ENCODE assay signal across 10 cellular contexts in genomic region chr7:17506090-17506489, GRCh38.
DNase-seq lines count a peak whose midpoint lies in the region; ATAC-seq and TF ChIP-seq lines count a peak whose summit lies in the region.
"Had no signal": no experiment of that assay in that cellular context is flagged by ENCODE, and none has a peak within 500 bp of the region (broad histone marks: within the 10 kb centered on the region; RNA-seq: fewer than 3 reads in every experiment).

No MANE protein-coding gene starts in this region.

- no peak overlapping the region for H3K4me3 Mint-ChIP-seq in activated CD8-positive, alpha-beta T cell treated with anti-CD3 and anti-CD28 coated beads, Interleukin-2, amount 10 ng/mL, durations not matched to agents 7 days and 5 days
- H3K4me3 Mint-ChIP-seq: B cell had no signal

- no peak overlapping the region for H3K27ac Mint-ChIP-seq in activated CD8-positive, alpha-beta T cell treated with anti-CD3 and anti-CD28 coated beads, Interleukin-2, amount 10 ng/mL, durations not matched to agents 7 days and 5 days
- H3K27ac Mint-ChIP-seq: B cell had no signal

- no peaks in the 10 kb centered on the region for H3K4me1 Mint-ChIP-seq in activated CD8-positive, alpha-beta T cell treated with anti-CD3 and anti-CD28 coated beads, Interleukin-2, amount 10 ng/mL, durations not matched to agents 7 days and 5 days (ENCODE audit: low read depth)

- no peak overlapping the region for H3K4me3 ChIP-seq in esophagus muscularis mucosa
- no peak overlapping the region for H3K4me3 ChIP-seq in foreskin fibroblast (ENCODE audit: low read depth in 1 of 2, low read length in 2 of 2)
- H3K4me3 ChIP-seq in H7 (ENCODE audit: insufficient read depth, low read depth, low read length): no peak overlapping the region

- peak overlapping the region; percentile 30 to 54 (median 39) for H3K27ac ChIP-seq in esophagus muscularis mucosa (replicated peaks in 1 of 4)

- ATAC-seq in GM19397 (IDR thresholded peaks at IDR 0.05; ENCODE audit: unreplicated experiment) (peak; percentile 87), HG03280 (IDR thresholded peaks at IDR 0.05; ENCODE audit: unreplicated experiment) (peak; percentile 69)
- no peak for ATAC-seq in activated CD8-positive, alpha-beta T cell treated with anti-CD3 and anti-CD28 coated beads, Interleukin-2, amount 10 ng/mL, durations not matched to agents 7 days and 5 days

- CTCF ChIA-PET in activated CD8-positive, alpha-beta T cell treated with anti-CD3 and anti-CD28 coated beads, Interleukin-2, amount 10 ng/mL, durations not matched to agents 7 days and 5 days (lab: Charles Lee): no interaction called here

- H3K9me3 Mint-ChIP-seq in activated CD8-positive, alpha-beta T cell treated with anti-CD3 and anti-CD28 coated beads, Interleukin-2, amount 10 ng/mL, durations not matched to agents 7 days and 5 days (ENCODE audit: insufficient read depth): no peaks in the 10 kb centered on the region

- intact Hi-C loops in esophagus muscularis mucosa (cut with DNase I): no loop called here

- TF ChIP-seq CTCF in esophagus muscularis mucosa (IDR thresholded peaks at IDR 0.05) (no peak), foreskin fibroblast (IDR thresholded peaks at IDR 0.05; ENCODE audit: low read depth, low read length) (no peak)

- H3K9me3 ChIP-seq in esophagus muscularis mucosa: no peaks in the 10 kb centered on the region

- H3K36me3 Mint-ChIP-seq in activated CD8-positive, alpha-beta T cell treated with anti-CD3 and anti-CD28 coated beads, Interleukin-2, amount 10 ng/mL, durations not matched to agents 7 days and 5 days (ENCODE audit: low read depth): no peaks in the 10 kb centered on the region

- H3K4me1 ChIP-seq in esophagus muscularis mucosa: peaks cover 0 to 25% (median 15%) of the 10 kb centered on the region in 4 donors

- 45% methylated on average over 3 of the region's 3 CpGs for WGBS in esophagus muscularis mucosa

- POLR2A ChIA-PET in activated CD8-positive, alpha-beta T cell treated with anti-CD3 and anti-CD28 coated beads, Interleukin-2, amount 10 ng/mL, durations not matched to agents 7 days and 5 days (lab: Charles Lee): no interaction called here

- in situ Hi-C loops in Caki2 (cut with HindIII; ENCODE audit: low pct_unique_long_range_greater_than_20kb, low sequenced_read_pairs): no loop called here

- TF ChIP-seq EP300 in esophagus muscularis mucosa (IDR thresholded peaks at IDR 0.05): no peak

- no peaks in the 10 kb centered on the region for H3K36me3 ChIP-seq in esophagus muscularis mucosa
- H3K36me3 ChIP-seq in H7 (replicated peaks; ENCODE audit: control insufficient read depth, insufficient read depth, low read length): no peaks in the 10 kb centered on the region

- TF ChIP-seq POLR2A in esophagus muscularis mucosa (IDR thresholded peaks at IDR 0.05; ENCODE audit: low read depth): no peak

- H3K27me3 ChIP-seq in esophagus muscularis mucosa: no peaks in the 10 kb centered on the region
- H3K27me3 ChIP-seq in H7 (ENCODE audit: control insufficient read depth, insufficient read depth, low read length): no peaks in the 10 kb centered on the region

- DNase-seq in Caki2 (ENCODE audit: low read depth): peak; percentile 18
- DNase-seq in esophagus muscularis mucosa (ENCODE audit: extremely low spot score): no peak
- DNase-seq in activated CD8-positive, alpha-beta T cell treated with anti-CD3 and anti-CD28 coated beads, Interleukin-2, amount 10 ng/mL, durations not matched to agents 7 days and 5 days: no peak
- no peak for DNase-seq in NCI-H345 (lab: John Stamatoyannopoulos, UW)
- no peak for DNase-seq in foreskin fibroblast
- DNase-seq in H7: no peak
- DNase-seq: NCI-H526 treated with DMSO at 0.1 percent for 48 hours had no signal

- peaks cover 3% of the 10 kb centered on the region for H3K27me3 Mint-ChIP-seq in activated CD8-positive, alpha-beta T cell treated with anti-CD3 and anti-CD28 coated beads, Interleukin-2, amount 10 ng/mL, durations not matched to agents 7 days and 5 days (ENCODE audit: low read depth)
- H3K27me3 Mint-ChIP-seq: B cell had no signal
